In genomic region chr10:32995751-32996150, GRCh38 we compare ENCODE assay signal across 10 cellular contexts.
DNase-seq lines count a peak whose midpoint lies in the region; ATAC-seq and TF ChIP-seq lines count a peak whose summit lies in the region.
"Had no signal": no experiment of that assay in that cellular context is flagged by ENCODE, and none has a peak within 500 bp of the region (broad histone marks: within the 10 kb centered on the region; RNA-seq: fewer than 3 reads in every experiment).

No MANE protein-coding gene starts in this region.

- peak; percentile 61 for ATAC-seq in GM18520 (IDR thresholded peaks at IDR 0.05; ENCODE audit: unreplicated experiment)
- ATAC-seq in GM21619 (IDR thresholded peaks at IDR 0.05; ENCODE audit: unreplicated experiment) = peak; percentile 89
- peak; percentile 82 for ATAC-seq in HG03460 (IDR thresholded peaks at IDR 0.05; ENCODE audit: unreplicated experiment)
- ATAC-seq: esophagus mucosa had no signal

- peak; percentile 46 for DNase-seq in fibroblast of pulmonary artery (ENCODE audit: low read depth)
- no peak for DNase-seq in AG08396 (ENCODE audit: low spot score)
- no peak for DNase-seq in pons (ENCODE audit: low spot score)
- no peak for DNase-seq in NCI-H446 (lab: John Stamatoyannopoulos, UW)
- no peak for DNase-seq in NCI-H345 treated with DMSO at 0.1 percent for 48 hours (lab: John Stamatoyannopoulos, UW; ENCODE audit: unreplicated experiment)
- DNase-seq: activated CD4-positive, alpha-beta T cell treated with anti-CD3 and anti-CD28 coated beads for 4 hours had no signal

- H3K4me3 ChIP-seq in fibroblast of pulmonary artery (replicated peaks; ENCODE audit: low read depth, low read length) = no peak overlapping the region

- no peak for TF ChIP-seq CTCF in fibroblast of pulmonary artery (IDR thresholded peaks at IDR 0.05; ENCODE audit: low read length, missing control alignments)
